In genomic region chr5:144404672-144405071, GRCh38 we compare ENCODE assay signal across 6 cellular contexts.
"Had no signal": no experiment of that assay in that cellular context is flagged by ENCODE, and none has a peak within 500 bp of the region (broad histone marks: within the 10 kb centered on the region; RNA-seq: fewer than 3 reads in every experiment).

No MANE protein-coding gene starts in this region.

- DNase-seq: IMR-90, KBM-7, KG1 had no signal

- H3K27ac ChIP-seq: KMS-11 had no signal

- H3K4me3 ChIP-seq: K562 had no signal

- ATAC-seq: K562 had no signal

- FAIRE-seq: HTR-8/SVneo, K562 had no signal

- H3K4me2 ChIP-seq: KMS-11 had no signal

- H3K9ac ChIP-seq: KMS-11 had no signal
